Comparison of ENCODE assay signal across 10 cellular contexts in the genomic region with DNA sequence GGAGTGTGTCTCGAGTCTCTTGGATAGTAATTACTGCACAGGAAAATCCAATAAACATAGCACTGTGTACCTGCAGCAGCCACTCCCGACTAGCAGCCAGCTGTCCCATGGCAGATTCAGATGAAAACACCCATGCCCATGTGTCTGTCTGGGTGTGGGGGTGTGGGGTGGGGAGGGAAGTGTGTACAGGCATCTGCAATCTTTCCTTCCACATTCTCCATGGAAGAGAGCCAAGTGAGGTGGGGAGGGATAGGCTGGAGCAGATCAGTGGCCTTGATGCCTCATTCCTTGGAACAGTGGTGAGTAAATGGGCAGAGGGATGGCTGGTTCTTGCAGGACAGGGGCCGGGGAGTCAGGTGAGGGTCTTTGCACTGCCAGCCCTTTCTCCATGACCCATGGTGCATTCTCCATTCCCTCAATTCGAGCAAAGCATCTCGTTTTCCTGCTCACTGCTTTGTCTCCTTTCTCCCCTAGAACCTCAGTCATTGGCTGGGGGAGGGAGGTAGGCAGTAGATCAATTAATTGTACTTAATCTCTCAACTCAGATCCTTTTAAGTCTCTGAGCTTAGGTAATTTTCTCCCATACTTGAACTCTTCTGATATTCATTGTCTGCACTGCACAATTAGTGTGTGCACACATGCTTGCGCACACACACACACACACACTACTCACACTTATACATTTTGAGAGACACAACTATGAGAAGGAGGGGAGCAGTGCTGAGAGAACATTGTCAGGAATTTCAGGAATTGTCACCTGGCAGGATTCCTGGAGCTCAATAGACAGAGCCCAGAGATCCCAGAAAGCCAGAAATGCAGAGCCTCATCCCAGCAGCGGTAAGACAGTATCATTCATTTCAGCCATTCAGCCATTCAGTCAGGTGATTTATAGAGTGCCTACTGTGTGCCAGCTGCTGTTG. TPM values are rescaled to one million over a fixed set of nuclear protein-coding genes. Genes with fewer than 3 reads are reported as not detected.
DNase-seq lines count a peak whose midpoint lies in the region; ATAC-seq, FAIRE-seq and TF ChIP-seq lines count a peak whose summit lies in the region.
"Had no signal": no experiment of that assay in that cellular context is flagged by ENCODE, and none has a peak within 500 bp of the region (broad histone marks: within the 10 kb centered on the region; RNA-seq: fewer than 3 reads in every experiment).

No MANE protein-coding gene starts in this region.

- H3K79me1 ChIP-seq in H1 (ENCODE audit: low read depth, low read length) (peaks cover 10% of the 10 kb centered on the region), mesenchymal stem cell (replicated peaks; ENCODE audit: low read length, poor library complexity, severe bottlenecking) (peaks cover 47% of the 10 kb centered on the region)

- no peak for TF ChIP-seq RAD21 in Ishikawa (IDR thresholded peaks at IDR 0.05; ENCODE audit: low read depth)
- TF ChIP-seq RAD21 in H1 (IDR thresholded peaks at IDR 0.05 in 1 of 2, conservative IDR thresholded peaks at IDR 0.05 in 1 of 2; ENCODE audit: low read depth in 2 of 2, low read length in 2 of 2), result no peak

- H4K5ac ChIP-seq in H1 (ENCODE audit: insufficient read length, low read depth, low read length), result no peak overlapping the region

- peaks cover 1 to 3% of the 10 kb centered on the region in 2 experiments for H4K20me1 ChIP-seq in H1 (replicated peaks in 1 of 2; ENCODE audit: control insufficient read depth in 1 of 2, insufficient read depth in 2 of 2, low read length in 2 of 2)

- peak; percentile 74 for FAIRE-seq in H1 (lab: Jason Lieb, UNC)

- H3K23ac ChIP-seq in H1 (ENCODE audit: insufficient read length) (no peak overlapping the region), mesenchymal stem cell (ENCODE audit: low read length in 2 of 2) (no peak overlapping the region)

- H3K56ac ChIP-seq in H1 (replicated peaks; ENCODE audit: insufficient read length, low read depth, low read length), result no peak overlapping the region

- no peaks in the 10 kb centered on the region for H3K79me2 ChIP-seq in H1 (ENCODE audit: control insufficient read depth in 1 of 2, insufficient read depth in 2 of 2, low read length in 2 of 2)

- H3K9ac ChIP-seq in H1 (replicated peaks in 1 of 4; ENCODE audit: extremely low read depth in 1 of 4, low read depth in 3 of 4, low read length in 3 of 4) (no peak overlapping the region), mesenchymal stem cell (ENCODE audit: low read length) (no peak overlapping the region)

- H3K4me2 ChIP-seq in H1 (ENCODE audit: insufficient read depth in 1 of 2, low read depth in 2 of 2, low read length in 2 of 2) (peak overlapping the region in 1 of 2 experiments; percentile 53; a peak in 2 of 4 replicates), mesenchymal stem cell (ENCODE audit: low read length, poor library complexity, severe bottlenecking) (no peak overlapping the region)

- H3K27me3 ChIP-seq in H1 (replicated peaks in 1 of 4; ENCODE audit: control insufficient read depth in 3 of 4, extremely low read depth in 1 of 4, insufficient read depth in 3 of 4, low read length in 3 of 4) (no peaks in the 10 kb centered on the region), mesenchymal stem cell (ENCODE audit: control insufficient read depth in 1 of 2, insufficient read depth in 1 of 2, low read length in 2 of 2) (no peaks in the 10 kb centered on the region)

- H2AK5ac ChIP-seq in H1 (ENCODE audit: low read depth, low read length), result 0 out of 2 replicates have a peak overlapping the region, but pooled peaks have one; percentile 53
- no peak overlapping the region for H2AK5ac ChIP-seq in mesenchymal stem cell (ENCODE audit: low read length, severe bottlenecking)

- WGBS in H1 (ENCODE audit: extremely low coverage in 1 of 2, insufficient coverage in 1 of 2, insufficient read length in 1 of 2, insufficient replicate concordance in 2 of 2, low coverage in 1 of 2, low lambda C conversion rate in 2 of 2, missing lambda C conversion rate in 1 of 2), 2 experiments, result 84% methylated on average over 7 of the region's 7 CpGs; no CpG with 5 or more reads in 1 of the 2 experiments
- WGBS in mesenchymal stem cell, result 89% methylated on average over 4 of the region's 7 CpGs

- no peaks in the 10 kb centered on the region for H3K23me2 ChIP-seq in H1 (ENCODE audit: low read depth, low read length)

- no peak for ATAC-seq in HG02973 (IDR thresholded peaks at IDR 0.05; ENCODE audit: unreplicated experiment)
- ATAC-seq in GM21360 (IDR thresholded peaks at IDR 0.05; ENCODE audit: unreplicated experiment), result no peak

- TF ChIP-seq CTCF in H1 (IDR thresholded peaks at IDR 0.05; ENCODE audit: control extremely low read depth in 1 of 3, insufficient read depth in 1 of 3, low read depth in 1 of 3, low read length in 3 of 3), result no peak

- TF ChIP-seq EP300 in Ishikawa (IDR thresholded peaks at IDR 0.05; ENCODE audit: borderline replicate concordance) (no peak), H1 (IDR thresholded peaks at IDR 0.05; ENCODE audit: borderline replicate concordance in 1 of 2, low read depth in 2 of 2, low read length in 2 of 2) (no peak)

- POLR2A ChIA-PET in H1 (lab: Charles Lee; ENCODE audit: partially characterized antibody), result interaction anchor here (1.0 kb wide), 1 partner anchor 17 kb away, joined by 3 read pairs; no protein-coding TSS in a partner anchor

- H2AFZ ChIP-seq in H1 (ENCODE audit: low read length) (no peak overlapping the region), mesenchymal stem cell (ENCODE audit: low read depth, low read length) (no peak overlapping the region)

- no peak overlapping the region for H4K8ac ChIP-seq in H1 (ENCODE audit: extremely low read depth, insufficient read depth, low read length)
- peak overlapping the region; percentile 7 for H4K8ac ChIP-seq in mesenchymal stem cell (ENCODE audit: low read length)

- H4K91ac ChIP-seq in H1 (replicated peaks; ENCODE audit: insufficient read length, low read length) (peak overlapping the region; percentile 8), mesenchymal stem cell (ENCODE audit: low read length) (no peak overlapping the region)

- H2BK12ac ChIP-seq in H1 (ENCODE audit: low read depth, low read length), result peak overlapping the region; percentile 35
- H2BK12ac ChIP-seq in mesenchymal stem cell (ENCODE audit: low read length in 2 of 2), result no peak overlapping the region

- H2BK120ac ChIP-seq in H1 (replicated peaks; ENCODE audit: low read depth, low read length), result no peak overlapping the region
- H2BK120ac ChIP-seq in mesenchymal stem cell (ENCODE audit: low read depth, low read length), result no peak overlapping the region

- H3K4me3 ChIP-seq in H1 (ENCODE audit: extremely low read depth in 1 of 4, insufficient read depth in 2 of 4, low read depth in 3 of 4, low read length in 4 of 4), result no peak overlapping the region
- H3K4me3 ChIP-seq in mesenchymal stem cell (ENCODE audit: insufficient read depth in 1 of 2, low read depth in 1 of 2, low read length in 2 of 2), result no peak overlapping the region
- H3K4me3 ChIP-seq: lung had no signal

- peaks cover 2 to 18% (median 6%) of the 10 kb centered on the region in 4 experiments; a peak in 6 of 8 replicates for H3K36me3 ChIP-seq in H1 (ENCODE audit: control insufficient read depth in 2 of 4, insufficient read depth in 4 of 4, low read length in 3 of 4)
- H3K36me3 ChIP-seq in mesenchymal stem cell (ENCODE audit: control insufficient read depth in 1 of 2, insufficient read depth in 2 of 2, low read depth in 1 of 2, low read length in 2 of 2), result peaks cover 51 to 72% of the 10 kb centered on the region in 2 experiments

- H3K18ac ChIP-seq in H1 (ENCODE audit: extremely low read depth, low read length) (peak overlapping the region; percentile 85), mesenchymal stem cell (ENCODE audit: low read depth in 1 of 2, low read length in 2 of 2) (no peak overlapping the region)

- no peak for TF ChIP-seq POLR2A in H1 (IDR thresholded peaks at IDR 0.05; ENCODE audit: control extremely low read depth in 1 of 2, low read depth in 2 of 2, low read length in 2 of 2)

- H3K9me3 ChIP-seq in H1 (ENCODE audit: insufficient read depth in 2 of 2, low read depth in 1 of 2, low read length in 1 of 2) (no peaks in the 10 kb centered on the region), mesenchymal stem cell (ENCODE audit: control insufficient read depth, low read length) (no peaks in the 10 kb centered on the region)

- peak overlapping the region; percentile 48; the same call in 1 of the 2 replicates for H3K27ac ChIP-seq in H1 (ENCODE audit: low read depth, low read length)
- H3K27ac ChIP-seq in mesenchymal stem cell (ENCODE audit: low read length, poor library complexity, severe bottlenecking), result no peak overlapping the region

- peaks cover 4 to 20% (median 12%) of the 10 kb centered on the region in 4 experiments for H3K4me1 ChIP-seq in H1 (replicated peaks in 1 of 4; ENCODE audit: control insufficient read depth in 3 of 4, insufficient read depth in 4 of 4, low read length in 3 of 4)
- peaks cover 16% of the 10 kb centered on the region for H3K4me1 ChIP-seq in mesenchymal stem cell (ENCODE audit: control insufficient read depth, insufficient read depth, low read depth, low read length)

- DNase-seq in AG08396 (ENCODE audit: low spot score) (peak; percentile 34), H1 (ENCODE audit: low read depth in 1 of 2, low spot score in 2 of 2) (no peak), mesenchymal stem cell (no peak), HCEC 1CT (no peak)
- DNase-seq in stimulated activated CD8-positive, alpha-beta memory T cell treated with anti-CD3 and anti-CD28 coated beads, Interleukin-4, amount 100 ng/mL, for 48 hours, result no peak
- DNase-seq: activated CD4-positive, alpha-beta T cell treated with anti-CD3 and anti-CD28 coated beads, Interleukin-2, amount 10 ng/mL, durations not matched to agents 7 days and 5 days had no signal

- peak overlapping the region; percentile 50 for H2BK5ac ChIP-seq in H1 (ENCODE audit: low read depth, low read length)
- no peak overlapping the region for H2BK5ac ChIP-seq in mesenchymal stem cell (ENCODE audit: low read depth, low read length, poor library complexity, severe bottlenecking)

- H2BK15ac ChIP-seq in H1 (ENCODE audit: low read length), result no peak overlapping the region; the same call in 1 of the 2 replicates
- no peak overlapping the region for H2BK15ac ChIP-seq in mesenchymal stem cell (ENCODE audit: low read depth, poor library complexity, severe bottlenecking)

- H3K4ac ChIP-seq in H1 (replicated peaks; ENCODE audit: insufficient read length, low read depth, low read length) (no peak overlapping the region), mesenchymal stem cell (ENCODE audit: low read depth in 1 of 2, low read length in 2 of 2) (no peak overlapping the region)

- H2BK20ac ChIP-seq in H1 (ENCODE audit: low read length), result 0 out of 2 replicates have a peak overlapping the region, but pooled peaks have one; percentile 16

- CTCF ChIA-PET in H1 (lab: Charles Lee; ENCODE audit: partially characterized antibody), result interaction anchor here (0.6 to 2.4 kb wide), 13 partner anchors 9 to 268 kb away, joined by 3 to 10 read pairs (median 4); no protein-coding TSS in a partner anchor

- H3K14ac ChIP-seq in H1 (ENCODE audit: insufficient read length) (no peak overlapping the region), mesenchymal stem cell (ENCODE audit: low read length in 2 of 2) (peak overlapping the region in 1 of 2 experiments; percentile 31)

RNA-seq across cellular contexts. Expression of a gene that starts 31.8 kb away (rescaled TPM):
- 32.8 and 36.5 TPM in 2 replicates for total RNA-seq in H1 (2021; fragmentation: NEBNext Ultra II Directional; extraction: Animal tissue kit (Norgen Biotek cat#: 25700))
- 18.2 and 18.9 TPM in 2 replicates for polyA plus RNA-seq in H1 (2011; rRNA removed)
- 26.2 TPM for polyA plus RNA-seq in H1 (2011; cell fraction: cytosol; rRNA removed)
- 24.8 TPM for polyA plus RNA-seq in H1 (2011; cell fraction: nucleus; rRNA removed)
- 25.3 to 30.2 TPM (median 27.7 TPM) in 4 replicates for polyA plus RNA-seq in H1 (2012, experiment 1 of 2)
- polyA plus RNA-seq in H1 (2012, experiment 2 of 2), result 16.3 TPM
- polyA plus RNA-seq in H1 (2013, experiment 1 of 2), result 50.7 TPM
- polyA plus RNA-seq in H1 (2013, experiment 2 of 2), result 52.2 TPM
- polyA minus RNA-seq in H1 (2011; rRNA and poly(A)+ RNA removed), result 11.0 and 13.8 TPM in 2 replicates
- 10.9 TPM for polyA minus RNA-seq in H1 (2011; cell fraction: cytosol; rRNA and poly(A)+ RNA removed)
- polyA minus RNA-seq in H1 (2011; cell fraction: nucleus; rRNA and poly(A)+ RNA removed), result 11.2 TPM
- 99.5 TPM for polyA plus RNA-seq in mesenchymal stem cell (2013, experiment 1 of 2)
- polyA plus RNA-seq in mesenchymal stem cell (2013, experiment 2 of 2), result 101 TPM
